In genomic region chr5:43313035-43313853, GRCh38 we compare ENCODE assay signal across 8 cellular contexts. TPM values are rescaled to one million over a fixed set of nuclear protein-coding genes. Genes with fewer than 3 reads are reported as not detected.
DNase-seq lines count a peak whose midpoint lies in the region; ATAC-seq and TF ChIP-seq lines count a peak whose summit lies in the region.

TSS of gene HMGCS1 (minus strand) at chr5:43313412. CDS start at chr5:43298965, 14,447 bp downstream.

- H3K4me1 Mint-ChIP-seq in type B pancreatic cell (ENCODE audit: unreplicated experiment) = peaks cover 49% of the 10 kb centered on the region

- peak within 1 kb of the TSS; percentile 96 for H3K27ac Mint-ChIP-seq in type B pancreatic cell

- intact Hi-C loops in T-helper 1 cell treated with Interleukin-12 subunit alpha and Interleukin-12 subunit beta and Interleukin-4 antibody, amounts not matched to agents 30 ng/mL and 1 ng/mL, for 36 hours (cut with micrococcal nuclease) = loop anchor here (1.0 to 5.0 kb wide), 20 partner anchors 9 to 1564 kb away; partner anchors contain the start of genes ANXA2R, C5orf34, FBXO4 and NNT
- intact Hi-C loops in heart left ventricle (cut with DNase I) = loop anchor here in 9 of 10 donors (1.0 to 10.0 kb wide), 10 partner anchors 81 to 248 kb away; partner anchors contain the start of genes TMEM267 (in 6 of the 9) and ZNF131 (in 5 of the 9)

- ATAC-seq in HG02870 (IDR thresholded peaks at IDR 0.05; ENCODE audit: unreplicated experiment) (peak; percentile 92), heart left ventricle (peak; percentile 98 to 99 (median 98))

- H3K27ac ChIP-seq in heart left ventricle = peak within 1 kb of the TSS; percentile 65 to 95 (median 87)

- DNase-seq in GM13976 (ENCODE audit: low spot score) = peak; percentile 97
- DNase-seq in NCI-H146 treated with DMSO at 0.1 percent for 48 hours (lab: John Stamatoyannopoulos, UW; ENCODE audit: unreplicated experiment) = peak; percentile 99
- peak; percentile 100 for DNase-seq in amniotic epithelial cell (ENCODE audit: low read depth)
- DNase-seq in heart left ventricle = peak; percentile 98 to 99 (median 99)
- DNase-seq in pons (ENCODE audit: low spot score) = peak; percentile 100
- peak; percentile 97 for DNase-seq in type B pancreatic cell (ENCODE audit: extremely low spot score, unreplicated experiment)

- peak within 1 kb of the TSS; percentile 67 to 97 (median 84) for H3K4me3 ChIP-seq in heart left ventricle

- peak within 1 kb of the TSS; percentile 99 for H3K4me3 Mint-ChIP-seq in type B pancreatic cell

- 0 to 1% (median 0%) methylated on average over 54 to 70 of the region's 70 CpGs for WGBS in heart left ventricle, 4 donors

- H3K27me3 Mint-ChIP-seq in type B pancreatic cell = no peaks in the 10 kb centered on the region

- H3K36me3 Mint-ChIP-seq in type B pancreatic cell = peaks cover 4% of the 10 kb centered on the region

- H3K36me3 ChIP-seq in heart left ventricle = no peaks in the 10 kb centered on the region

- peaks cover 0 to 41% (median 25%) of the 10 kb centered on the region in 12 donors for H3K4me1 ChIP-seq in heart left ventricle

- peaks cover 5% of the 10 kb centered on the region for H3K9me3 Mint-ChIP-seq in type B pancreatic cell

- H3K9me3 ChIP-seq in heart left ventricle = no peaks in the 10 kb centered on the region

- H3K27me3 ChIP-seq in heart left ventricle = no peaks in the 10 kb centered on the region

- peak; percentile 93 to 96 for TF ChIP-seq POLR2A in heart left ventricle (IDR thresholded peaks at IDR 0.05)

- TF ChIP-seq CTCF in GM13976 (IDR thresholded peaks at IDR 0.05; ENCODE audit: borderline replicate concordance, control extremely low read depth, extremely low read depth, insufficient read depth, missing control alignments) (no peak), heart left ventricle (IDR thresholded peaks at IDR 0.05) (peak in 2 of 12 donors; percentile 11 to 23), type B pancreatic cell (conservative IDR thresholded peaks at IDR 0.05) (peak; percentile 9)

- in situ Hi-C loops in GM13976 (cut with MboI; ENCODE audit: low sequenced_read_pairs, unreplicated experiment) = no loop called here

RNA-seq across cellular contexts. Expression of gene HMGCS1, which starts in this region (rescaled TPM):
- 105 and 109 TPM in 2 replicates for total RNA-seq in T-helper 1 cell treated with Interleukin-12 subunit alpha and Interleukin-12 subunit beta and Interleukin-4 antibody, amounts not matched to agents 30 ng/mL and 1 ng/mL, for 36 hours
- total RNA-seq in heart left ventricle (10 to 100 TPM in 7 of 9 donors, 1 to 10 TPM in 2; 7.9 to 34.8 (median 30.0) TPM), type B pancreatic cell (ENCODE audit: low replicate concordance) (128 and 148 TPM in 2 replicates)
- polyA plus RNA-seq in heart left ventricle = 10 to 100 TPM in 1 of 2 donors, 1 to 10 TPM in 1; 6.3 to 34.7 TPM

Comparison
In these comparisons a context has a peak if more than half of its experiments do, and no peak if none do; other contexts are left out.
1. Peak in every context shown above with its lines: DNase-seq, ATAC-seq, H3K4me3 ChIP-seq and H3K27ac ChIP-seq.